8 cellular contexts compared by ENCODE assay signal in genomic region chr18:55779711-55780590, GRCh38.
DNase-seq lines count a peak whose midpoint lies in the region; ATAC-seq and TF ChIP-seq lines count a peak whose summit lies in the region.

No MANE protein-coding gene starts in this region.

- H3K23me2 ChIP-seq in H9 (ENCODE audit: insufficient read length, low read depth, low read length, poor library complexity, severe bottlenecking): peaks cover 15% of the 10 kb centered on the region

- H3K4me3 ChIP-seq in osteoblast (ENCODE audit: insufficient read depth, low read length): peak overlapping the region; percentile 75

- H3K4me1 Mint-ChIP-seq in CD14-positive monocyte (peaks cover 20% of the 10 kb centered on the region), H9 (peaks cover 41 to 45% of the 10 kb centered on the region in 2 experiments)
- peaks cover 10% of the 10 kb centered on the region for H3K4me1 Mint-ChIP-seq in activated T-helper 1 cell treated with anti-CD3 and anti-CD28 coated beads, Interleukin-12 subunit alpha, Interleukin-12 subunit beta, Interleukin-2, Interleukin-4 antibody, amounts not matched to agents 30 ng/mL and 10 ng/mL and 1 ng/mL, durations not matched to agents 14 hours and 24 hours and 36 hours (ENCODE audit: low read depth)

- no peak overlapping the region for H3T11ph ChIP-seq in H9 (ENCODE audit: low read length)

- H3K4me1 ChIP-seq in H9 (ENCODE audit: insufficient read depth, low read length) (no peaks in the 10 kb centered on the region), osteoblast (ENCODE audit: insufficient read depth, low read length) (peaks cover 7% of the 10 kb centered on the region)

- peaks cover 0 to 7% (median 2%) of the 10 kb centered on the region in 7 donors for H3K9me3 Mint-ChIP-seq in CD14-positive monocyte
- no peaks in the 10 kb centered on the region for H3K9me3 Mint-ChIP-seq in H9
- H3K9me3 Mint-ChIP-seq in activated T-helper 1 cell treated with anti-CD3 and anti-CD28 coated beads, Interleukin-12 subunit alpha, Interleukin-12 subunit beta, Interleukin-2, Interleukin-4 antibody, amounts not matched to agents 30 ng/mL and 10 ng/mL and 1 ng/mL, durations not matched to agents 14 hours and 24 hours and 36 hours: no peaks in the 10 kb centered on the region

- no peak overlapping the region for H3K18ac ChIP-seq in H9 (ENCODE audit: insufficient read length, low read depth, low read length)

- H3K23ac ChIP-seq in H9 (ENCODE audit: insufficient read length, low read depth, low read length): no peak overlapping the region

- H3K4me3 Mint-ChIP-seq in CD14-positive monocyte (peak overlapping the region; percentile 90), H9 (peak overlapping the region; percentile 74 to 85)
- H3K4me3 Mint-ChIP-seq in activated T-helper 1 cell treated with anti-CD3 and anti-CD28 coated beads, Interleukin-12 subunit alpha, Interleukin-12 subunit beta, Interleukin-2, Interleukin-4 antibody, amounts not matched to agents 30 ng/mL and 10 ng/mL and 1 ng/mL, durations not matched to agents 14 hours and 24 hours and 36 hours: peak overlapping the region; percentile 37

- no peaks in the 10 kb centered on the region for H4K20me1 ChIP-seq in H9 (ENCODE audit: control insufficient read depth, insufficient read depth, insufficient read length)
- H4K20me1 ChIP-seq in osteoblast (ENCODE audit: insufficient read depth, low read length): no peaks in the 10 kb centered on the region

- intact Hi-C loops in CD14-positive monocyte (cut with micrococcal nuclease) (loop anchor here in 1 of 2 donors (10.0 kb wide), 1 partner anchor 795 kb away; no protein-coding TSS in a partner anchor), Right ventricle myocardium superior (cut with DNase I) (loop anchor here (5.0 to 10.0 kb wide), 4 partner anchors 193 to 795 kb away; partner anchors contain the start of gene TCF4)
- intact Hi-C loops in activated T-helper 1 cell treated with anti-CD3 and anti-CD28 coated beads, Interleukin-12 subunit alpha, Interleukin-12 subunit beta, Interleukin-2, Interleukin-4 antibody, amounts not matched to agents 30 ng/mL and 10 ng/mL and 1 ng/mL, durations not matched to agents 14 hours and 24 hours and 36 hours (cut with micrococcal nuclease): loop anchor here (10.0 kb wide), 1 partner anchor 195 kb away; the partner anchor contains the start of gene TCF4

- H4K5ac ChIP-seq in H9 (ENCODE audit: insufficient read length, low read depth, low read length): no peak overlapping the region

- H2AK5ac ChIP-seq in H9 (ENCODE audit: insufficient read length, low read length): no peak overlapping the region

- no peaks in the 10 kb centered on the region for H3K36me3 Mint-ChIP-seq in CD14-positive monocyte
- no peaks in the 10 kb centered on the region for H3K36me3 Mint-ChIP-seq in H9 (ENCODE audit: insufficient read depth in 1 of 3, low read depth in 3 of 3)
- H3K36me3 Mint-ChIP-seq in activated T-helper 1 cell treated with anti-CD3 and anti-CD28 coated beads, Interleukin-12 subunit alpha, Interleukin-12 subunit beta, Interleukin-2, Interleukin-4 antibody, amounts not matched to agents 30 ng/mL and 10 ng/mL and 1 ng/mL, durations not matched to agents 14 hours and 24 hours and 36 hours (ENCODE audit: low read depth): no peaks in the 10 kb centered on the region

- TF ChIP-seq CTCF in CD14-positive monocyte (IDR thresholded peaks at IDR 0.05): no peak
- TF ChIP-seq CTCF in H9 (conservative IDR thresholded peaks at IDR 0.05): peak; percentile 44; the same call in 2 of the 3 replicates
- peak; percentile 11 for TF ChIP-seq CTCF in osteoblast (IDR thresholded peaks at IDR 0.05; ENCODE audit: extremely low read depth, low read depth, low read length)

- no peak overlapping the region for H2BK120ac ChIP-seq in H9 (ENCODE audit: low read depth, low read length, poor library complexity, severe bottlenecking)

- no CpG with 5 or more reads among the region's 88 CpGs for WGBS in H9 (ENCODE audit: extremely low coverage, insufficient read length, low lambda C conversion rate)

- H3K27me3 ChIP-seq in H9 (ENCODE audit: insufficient read depth, low read length): no peaks in the 10 kb centered on the region
- H3K27me3 ChIP-seq in osteoblast (ENCODE audit: insufficient read depth, low read length): no peaks in the 10 kb centered on the region

- no peak overlapping the region for H2BK15ac ChIP-seq in H9 (ENCODE audit: low read depth, low read length)

- no peaks in the 10 kb centered on the region for H3K36me3 ChIP-seq in osteoblast (ENCODE audit: insufficient read depth, low read length)

- no peak overlapping the region for H2BK20ac ChIP-seq in H9 (ENCODE audit: low read depth, low read length, poor library complexity, severe bottlenecking)

- H2AFZ ChIP-seq in H9 (ENCODE audit: low read length) (no peak overlapping the region), osteoblast (ENCODE audit: low read length) (peak overlapping the region; percentile 64)

- 0 out of 2 replicates have a peak overlapping the region, but pooled peaks have one; percentile 21 for H3K14ac ChIP-seq in H9 (ENCODE audit: insufficient read depth, low read length)

- no peak overlapping the region for H2BK5ac ChIP-seq in H9 (ENCODE audit: insufficient read length, low read length)

- H3K4me2 ChIP-seq in H9 (ENCODE audit: insufficient read depth, insufficient read length, low read length) (peak overlapping the region; percentile 66), osteoblast (ENCODE audit: insufficient read depth, low read length) (peak overlapping the region; percentile 90)

- no peak overlapping the region for H4K8ac ChIP-seq in H9 (replicated peaks; ENCODE audit: insufficient read length, low read depth, low read length)

- H3K9ac ChIP-seq in H9 (ENCODE audit: extremely low read depth, insufficient read length, low read length): no peak overlapping the region

- peak overlapping the region in 5 of 7 donors; percentile 11 to 80 (median 49) for H3K27ac Mint-ChIP-seq in CD14-positive monocyte
- H3K27ac Mint-ChIP-seq in H9: peak overlapping the region in 1 of 3 experiments; percentile 95; a peak in 3 of 7 replicates
- H3K27ac Mint-ChIP-seq in activated T-helper 1 cell treated with anti-CD3 and anti-CD28 coated beads, Interleukin-12 subunit alpha, Interleukin-12 subunit beta, Interleukin-2, Interleukin-4 antibody, amounts not matched to agents 30 ng/mL and 10 ng/mL and 1 ng/mL, durations not matched to agents 14 hours and 24 hours and 36 hours: no peak overlapping the region

- no peaks in the 10 kb centered on the region for H3K9me3 ChIP-seq in H9 (ENCODE audit: control insufficient read depth, low read depth, low read length)
- H3K9me3 ChIP-seq in osteoblast (ENCODE audit: low read depth, low read length): no peaks in the 10 kb centered on the region

- H3K56ac ChIP-seq in H9 (ENCODE audit: insufficient read length, low read depth, low read length): no peak overlapping the region

- no peak overlapping the region for H2BK12ac ChIP-seq in H9 (ENCODE audit: insufficient read length, low read depth, low read length)

- H3K27me3 Mint-ChIP-seq in CD14-positive monocyte (ENCODE audit: low read depth in 3 of 3): peaks cover 13 to 23% (median 18%) of the 10 kb centered on the region in 3 donors
- peaks cover 5% of the 10 kb centered on the region for H3K27me3 Mint-ChIP-seq in H9 (ENCODE audit: low read depth)
- peaks cover 38% of the 10 kb centered on the region for H3K27me3 Mint-ChIP-seq in activated T-helper 1 cell treated with anti-CD3 and anti-CD28 coated beads, Interleukin-12 subunit alpha, Interleukin-12 subunit beta, Interleukin-2, Interleukin-4 antibody, amounts not matched to agents 30 ng/mL and 10 ng/mL and 1 ng/mL, durations not matched to agents 14 hours and 24 hours and 36 hours (ENCODE audit: insufficient read depth)

- DNase-seq in CD14-positive monocyte (ENCODE audit: low spot score): no peak
- peak; percentile 60 for DNase-seq in H9
- no peak for DNase-seq in activated T-helper 1 cell treated with anti-CD3 and anti-CD28 coated beads, Interleukin-12 subunit alpha, Interleukin-12 subunit beta, Interleukin-2, Interleukin-4 antibody, amounts not matched to agents 30 ng/mL and 10 ng/mL and 1 ng/mL, durations not matched to agents 14 hours and 24 hours and 36 hours (ENCODE audit: low spot score)
- peak; percentile 65 for DNase-seq in Right ventricle myocardium superior
- DNase-seq in osteoblast (ENCODE audit: insufficient read length, low spot score, missing footprints): peak; percentile 87
- DNase-seq in NCI-H2029 (lab: John Stamatoyannopoulos, UW): no peak
- no peak for DNase-seq in kidney glomerular epithelial cell (lab: John Stamatoyannopoulos, UW)

- ATAC-seq in Right ventricle myocardium superior (ENCODE audit: poor library complexity) (peak; percentile 76), HG03460 (IDR thresholded peaks at IDR 0.05; ENCODE audit: unreplicated experiment) (no peak)

- H3K79me2 ChIP-seq in H9 (ENCODE audit: insufficient read depth, low read length): no peaks in the 10 kb centered on the region
- H3K79me2 ChIP-seq in osteoblast (ENCODE audit: insufficient read depth, low read length): no peaks in the 10 kb centered on the region

- H3K27ac ChIP-seq in H9 (ENCODE audit: insufficient read length, low read depth, low read length) (no peak overlapping the region), osteoblast (ENCODE audit: low read depth, low read length) (peak overlapping the region; percentile 31)

- no peaks in the 10 kb centered on the region for H3K79me1 ChIP-seq in H9 (ENCODE audit: insufficient read depth, low read depth, low read length, poor library complexity, severe bottlenecking)

- no peak overlapping the region for H3K4ac ChIP-seq in H9 (ENCODE audit: low read depth, low read length)

- H4K91ac ChIP-seq in H9 (ENCODE audit: insufficient read length, low read depth, low read length): no peak overlapping the region

Comparison
In these comparisons a context has a peak if more than half of its experiments do, and no peak if none do; other contexts are left out.
1. DNase-seq: peak in H9 (single experiment), Right ventricle myocardium superior (single experiment) and osteoblast (single experiment); none in CD14-positive monocyte (single experiment), activated T-helper 1 cell treated with anti-CD3 and anti-CD28 coated beads, Interleukin-12 subunit alpha, Interleukin-12 subunit beta, Interleukin-2, Interleukin-4 antibody, amounts not matched to agents 30 ng/mL and 10 ng/mL and 1 ng/mL, durations not matched to agents 14 hours and 24 hours and 36 hours (single experiment), NCI-H2029 (single experiment) and kidney glomerular epithelial cell (single experiment).
2. H3K4me3 Mint-ChIP-seq: peak in every context shown above with its lines; median percentile 90 in CD14-positive monocyte; 80 in H9; 37 in activated T-helper 1 cell treated with anti-CD3 and anti-CD28 coated beads, Interleukin-12 subunit alpha, Interleukin-12 subunit beta, Interleukin-2, Interleukin-4 antibody, amounts not matched to agents 30 ng/mL and 10 ng/mL and 1 ng/mL, durations not matched to agents 14 hours and 24 hours and 36 hours.